In the genomic region with DNA sequence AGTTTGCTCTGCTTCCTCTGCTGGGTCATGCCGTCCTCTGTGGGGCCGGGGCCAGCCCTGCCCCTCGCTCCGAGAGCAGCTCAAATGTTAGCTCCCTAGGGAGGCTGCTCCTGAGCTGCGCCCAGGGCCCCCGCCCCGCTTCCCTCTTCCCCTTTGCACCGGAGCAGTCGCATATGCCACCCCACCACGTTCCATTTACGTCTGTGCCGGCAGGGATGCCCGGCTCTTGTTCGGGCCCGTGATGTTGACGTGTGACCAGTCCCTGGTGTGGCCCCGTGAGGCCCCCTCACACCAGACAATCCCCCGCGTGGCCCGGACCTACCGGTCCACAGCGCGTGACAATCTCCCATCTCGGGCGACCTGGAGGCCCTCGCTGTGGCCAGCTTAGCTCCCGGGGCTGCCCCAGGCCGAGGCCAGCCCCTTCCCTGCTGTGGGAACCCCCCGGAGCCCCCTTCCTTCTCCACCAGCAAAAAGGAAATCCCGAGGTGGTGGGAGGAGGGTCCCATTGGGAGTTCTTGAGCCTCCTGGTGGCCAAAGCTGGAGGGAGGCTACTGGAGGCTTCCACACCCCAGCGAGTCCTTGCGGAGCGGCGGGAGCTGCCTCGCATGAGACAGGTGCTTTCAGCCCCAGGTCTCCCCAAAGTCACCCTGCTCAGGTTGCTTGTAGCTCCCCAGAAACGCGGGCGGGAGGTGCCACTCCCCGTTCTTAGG, we compare ENCODE assay signal across 19 cellular contexts. TPM values are rescaled to one million over a fixed set of nuclear protein-coding genes. Genes with fewer than 3 reads are reported as not detected.
A peak's percentile ranks its signal among the peaks of the same experiment; 100 is the strongest.
DNase-seq lines count a peak whose midpoint lies in the region; ATAC-seq and TF ChIP-seq lines count a peak whose summit lies in the region.
"Had no signal": no experiment of that assay in that cellular context is flagged by ENCODE, and none has a peak within 500 bp of the region (broad histone marks: within the 10 kb centered on the region; RNA-seq: fewer than 3 reads in every experiment).

No MANE protein-coding gene starts in this region.

- H3K23ac ChIP-seq in neuronal stem cell (ENCODE audit: low read depth, low read length, poor library complexity), result no peak overlapping the region

- WGBS in neuronal stem cell (ENCODE audit: extremely low coverage in 2 of 2, insufficient read length in 2 of 2, insufficient replicate concordance in 1 of 2), 2 donors, result no CpG with 5 or more reads among the region's 39 CpGs

- H3K9me3 Mint-ChIP-seq in stimulated activated naive B cell treated with anti-CD40 and anti-IgM and Interleukin-4, amounts not matched to agents 10 μg/mL and 1 μg/mL and 100 μg/mL, for 72 hours, result peaks cover 3 to 5% of the 10 kb centered on the region in 2 donors
- H3K9me3 Mint-ChIP-seq: activated naive CD8-positive, alpha-beta T cell treated with anti-CD3 and anti-CD28 coated beads, Interleukin-2, amount 50 U/mL, for 24 hours; natural killer cell treated with Interleukin-12 subunit alpha and Interleukin-12 subunit beta and Interleukin-15 and Interleukin-18, amount 100 ng/mL, for 72 hours had no signal

- H4K8ac ChIP-seq in neuronal stem cell (ENCODE audit: low read depth, low read length), result no peak overlapping the region

- H3K4me1 ChIP-seq in BLaER1 (peaks cover 38% of the 10 kb centered on the region), neuronal stem cell (ENCODE audit: control insufficient read depth in 2 of 2, insufficient read depth in 1 of 2, low read depth in 1 of 2, low read length in 2 of 2) (peaks cover 0 to 2% of the 10 kb centered on the region in 2 donors)

- H2BK15ac ChIP-seq in neuronal stem cell (ENCODE audit: low read length), result no peak overlapping the region

- peak overlapping the region; percentile 48 for H3K18ac ChIP-seq in neuronal stem cell (ENCODE audit: low read length)

- no peak overlapping the region for H3K4me3 ChIP-seq in BLaER1
- no peak overlapping the region for H3K4me3 ChIP-seq in fibroblast of villous mesenchyme (ENCODE audit: low read depth, low read length)
- no peak overlapping the region for H3K4me3 ChIP-seq in neuronal stem cell (ENCODE audit: low read length in 2 of 2)
- H3K4me3 ChIP-seq: lung, PC-9 had no signal

- H2BK12ac ChIP-seq in neuronal stem cell (ENCODE audit: low read length), result no peak overlapping the region

- H3K27me3 Mint-ChIP-seq in stimulated activated naive B cell treated with anti-CD40 and anti-IgM and Interleukin-4, amounts not matched to agents 10 μg/mL and 1 μg/mL and 100 μg/mL, for 72 hours, result peaks cover 0 to 4% of the 10 kb centered on the region in 2 donors
- H3K27me3 Mint-ChIP-seq: activated naive CD8-positive, alpha-beta T cell treated with anti-CD3 and anti-CD28 coated beads, Interleukin-2, amount 50 U/mL, for 24 hours; natural killer cell treated with Interleukin-12 subunit alpha and Interleukin-12 subunit beta and Interleukin-15 and Interleukin-18, amount 100 ng/mL, for 72 hours had no signal

- peak overlapping the region; percentile 54 for H2BK120ac ChIP-seq in neuronal stem cell (ENCODE audit: low read depth, low read length)

- TF ChIP-seq CTCF in VCaP (conservative IDR thresholded peaks at IDR 0.05), result peak; percentile 12; the same call in 1 of the 2 replicates
- TF ChIP-seq CTCF in fibroblast of villous mesenchyme (IDR thresholded peaks at IDR 0.05; ENCODE audit: insufficient read depth, low read depth, low read length), result peak; percentile 17

- H3K36me3 Mint-ChIP-seq in stimulated activated naive B cell treated with anti-CD40 and anti-IgM and Interleukin-4, amounts not matched to agents 10 μg/mL and 1 μg/mL and 100 μg/mL, for 72 hours, result peaks cover 2 to 6% of the 10 kb centered on the region in 2 donors
- H3K36me3 Mint-ChIP-seq: natural killer cell treated with Interleukin-12 subunit alpha and Interleukin-12 subunit beta and Interleukin-15 and Interleukin-18, amount 100 ng/mL, for 72 hours had no signal

- H3K79me1 ChIP-seq in neuronal stem cell (ENCODE audit: low read depth, low read length), result peaks cover 3% of the 10 kb centered on the region

- H3K27ac ChIP-seq in BLaER1, result 0 out of 2 replicates have a peak overlapping the region, but pooled peaks have one; percentile 22
- H3K27ac ChIP-seq in VCaP, result no peak overlapping the region
- H3K27ac ChIP-seq in neuronal stem cell (replicated peaks; ENCODE audit: low read length), result no peak overlapping the region
- H3K27ac ChIP-seq: PC-9 had no signal

- H3K9me3 ChIP-seq in BLaER1, result peaks cover 21% of the 10 kb centered on the region
- peaks cover 3 to 5% of the 10 kb centered on the region in 2 donors for H3K9me3 ChIP-seq in neuronal stem cell (replicated peaks in 1 of 2; ENCODE audit: control insufficient read depth in 2 of 2, insufficient read depth in 1 of 2, low read depth in 1 of 2, low read length in 2 of 2)

- no peak overlapping the region for H3K14ac ChIP-seq in neuronal stem cell (ENCODE audit: low read length)

- H2BK5ac ChIP-seq in neuronal stem cell (ENCODE audit: low read length), result no peak overlapping the region

- H3K4me2 ChIP-seq in BLaER1, result peak overlapping the region; percentile 56
- no peak overlapping the region for H3K4me2 ChIP-seq in neuronal stem cell (ENCODE audit: insufficient read depth, low read length, poor library complexity, severe bottlenecking)
- H3K4me2 ChIP-seq: PC-9 had no signal

- H3K4me1 Mint-ChIP-seq in stimulated activated naive B cell treated with anti-CD40 and anti-IgM and Interleukin-4, amounts not matched to agents 10 μg/mL and 1 μg/mL and 100 μg/mL, for 72 hours, result no peaks in the 10 kb centered on the region
- H3K4me1 Mint-ChIP-seq: activated naive CD8-positive, alpha-beta T cell treated with anti-CD3 and anti-CD28 coated beads, Interleukin-2, amount 50 U/mL, for 24 hours had no signal

- H4K20me1 ChIP-seq in BLaER1, result peaks cover 74% of the 10 kb centered on the region

- H3K9ac ChIP-seq in BLaER1, result no peak overlapping the region
- peak overlapping the region; percentile 60 for H3K9ac ChIP-seq in neuronal stem cell (ENCODE audit: low read depth, low read length, poor library complexity)

- H3K27ac Mint-ChIP-seq in stimulated activated naive B cell treated with anti-CD40 and anti-IgM and Interleukin-4, amounts not matched to agents 10 μg/mL and 1 μg/mL and 100 μg/mL, for 72 hours, result no peak overlapping the region
- H3K27ac Mint-ChIP-seq: activated CD8-positive, alpha-beta T cell treated with anti-CD3 and anti-CD28 coated beads, Interleukin-2, amount 10 ng/mL, durations not matched to agents 7 days and 5 days; activated naive CD8-positive, alpha-beta T cell treated with anti-CD3 and anti-CD28 coated beads, Interleukin-2, amount 50 U/mL, for 24 hours; activated T-cell treated with anti-CD3 and anti-CD28 coated beads, Interleukin-2, amount 50 U/mL, for 72 hours; natural killer cell treated with Interleukin-12 subunit alpha and Interleukin-12 subunit beta and Interleukin-15 and Interleukin-18, amount 100 ng/mL, for 72 hours had no signal

- H3K36me3 ChIP-seq in BLaER1, result peaks cover 82% of the 10 kb centered on the region
- peaks cover 0 to 4% of the 10 kb centered on the region in 2 donors for H3K36me3 ChIP-seq in neuronal stem cell (replicated peaks in 1 of 2; ENCODE audit: control insufficient read depth in 2 of 2, insufficient read depth in 2 of 2, low read length in 2 of 2)

- H3K27me3 ChIP-seq in BLaER1 (no peaks in the 10 kb centered on the region), neuronal stem cell (ENCODE audit: control insufficient read depth in 3 of 3, insufficient read depth in 3 of 3, low read depth in 1 of 3, low read length in 3 of 3) (peaks cover 0 to 1% (median 0%) of the 10 kb centered on the region in 3 experiments)

- DNase-seq in fibroblast of villous mesenchyme (ENCODE audit: low read depth), result no peak
- no peak for DNase-seq in neuronal stem cell (ENCODE audit: low spot score)
- no peak for DNase-seq in RPMI8226
- DNase-seq in H4 (ENCODE audit: low spot score), result no peak
- DNase-seq in stimulated activated naive B cell treated with anti-CD40 and anti-IgM and Interleukin-4, amounts not matched to agents 10 μg/mL and 1 μg/mL and 100 μg/mL, for 72 hours, result no peak
- DNase-seq: activated CD8-positive, alpha-beta T cell treated with anti-CD3 and anti-CD28 coated beads, Interleukin-2, amount 10 ng/mL, durations not matched to agents 7 days and 5 days; activated naive CD8-positive, alpha-beta T cell treated with anti-CD3 and anti-CD28 coated beads, Interleukin-2, amount 50 U/mL, for 24 hours; activated T-cell treated with anti-CD3 and anti-CD28 coated beads, Interleukin-2, amount 50 U/mL, for 72 hours; central memory CD4-positive, alpha-beta T cell; DMS 273 treated with DMSO at 0.1 percent for 48 hours; effector memory CD4-positive, alpha-beta T cell; NCI-H2081 treated with DMSO at 0.1 percent for 48 hours; PC-9 had no signal

- H3K4me3 Mint-ChIP-seq in stimulated activated naive B cell treated with anti-CD40 and anti-IgM and Interleukin-4, amounts not matched to agents 10 μg/mL and 1 μg/mL and 100 μg/mL, for 72 hours, result no peak overlapping the region
- H3K4me3 Mint-ChIP-seq: activated CD8-positive, alpha-beta T cell treated with anti-CD3 and anti-CD28 coated beads, Interleukin-2, amount 10 ng/mL, durations not matched to agents 7 days and 5 days; activated naive CD8-positive, alpha-beta T cell treated with anti-CD3 and anti-CD28 coated beads, Interleukin-2, amount 50 U/mL, for 24 hours; activated T-cell treated with anti-CD3 and anti-CD28 coated beads, Interleukin-2, amount 50 U/mL, for 72 hours; natural killer cell treated with Interleukin-12 subunit alpha and Interleukin-12 subunit beta and Interleukin-15 and Interleukin-18, amount 100 ng/mL, for 72 hours had no signal

- no peak overlapping the region for H2AFZ ChIP-seq in neuronal stem cell (ENCODE audit: low read length)
- H2AFZ ChIP-seq: PC-9 had no signal

- peak overlapping the region; percentile 83 for H2AK5ac ChIP-seq in neuronal stem cell (ENCODE audit: low read depth, low read length)

- H4K91ac ChIP-seq in neuronal stem cell (ENCODE audit: low read depth, low read length, poor library complexity), result no peak overlapping the region

- no peak overlapping the region for H3K4ac ChIP-seq in neuronal stem cell (ENCODE audit: low read length)

- no peak for ATAC-seq in GM21526 (IDR thresholded peaks at IDR 0.05; ENCODE audit: low FRiP score, unreplicated experiment)
- no peak for ATAC-seq in stimulated activated naive B cell treated with anti-CD40 and anti-IgM and Interleukin-4, amounts not matched to agents 10 μg/mL and 1 μg/mL and 100 μg/mL, for 72 hours (replicated peaks)
- ATAC-seq: activated CD8-positive, alpha-beta T cell treated with anti-CD3 and anti-CD28 coated beads, Interleukin-2, amount 10 ng/mL, durations not matched to agents 7 days and 5 days; activated naive CD8-positive, alpha-beta T cell treated with anti-CD3 and anti-CD28 coated beads, Interleukin-2, amount 50 U/mL, for 24 hours; activated T-cell treated with anti-CD3 and anti-CD28 coated beads, Interleukin-2, amount 50 U/mL, for 72 hours; right cardiac atrium had no signal

RNA-seq across cellular contexts. Expression of a gene that starts 15.2 kb away (rescaled TPM):
- total RNA-seq in fibroblast of villous mesenchyme, result 16.8 and 33.2 TPM in 2 replicates
- polyA plus RNA-seq in neuronal stem cell (2013, experiment 1 of 2), result 7.3 TPM
- 7.3 TPM for polyA plus RNA-seq in neuronal stem cell (2013, experiment 2 of 2)
- 132 and 164 TPM in 2 replicates for total RNA-seq in H4 (2014; rRNA removed; shearing (Covaris generic))
